In genomic region chr9:79408617-79409016, GRCh38 we compare ENCODE assay signal across 15 cellular contexts.
DNase-seq lines count a peak whose midpoint lies in the region; ATAC-seq and TF ChIP-seq lines count a peak whose summit lies in the region.
"Had no signal": no experiment of that assay in that cellular context is flagged by ENCODE, and none has a peak within 500 bp of the region (broad histone marks: within the 10 kb centered on the region; RNA-seq: fewer than 3 reads in every experiment).

No MANE protein-coding gene starts in this region.

- H2BK120ac ChIP-seq in IMR-90 (ENCODE audit: low read depth, low read length) = no peak overlapping the region

- H3K56ac ChIP-seq in IMR-90 (ENCODE audit: extremely low read depth, insufficient read depth, low read length) = no peak overlapping the region

- no peak overlapping the region for H4K91ac ChIP-seq in IMR-90 (ENCODE audit: insufficient read depth, low read depth, low read length)

- H3K4me1 Mint-ChIP-seq in stimulated activated memory B cell treated with anti-CD40 and anti-IgM and Interleukin-4, amounts not matched to agents 10 μg/mL and 1 μg/mL and 100 μg/mL, for 72 hours = no peaks in the 10 kb centered on the region
- H3K4me1 Mint-ChIP-seq in activated T-helper 17 cell treated with anti-CD3 and anti-CD28 coated beads, Interleukin-2, amount 50 U/mL, for 72 hours = no peaks in the 10 kb centered on the region

- no TSS peak for BruUV-seq in IMR-90 (replicated peaks; lab: Mats Ljungman, UMichigan)

- TF ChIP-seq RAD21 in IMR-90 (IDR thresholded peaks at IDR 0.05; ENCODE audit: low read length) = no peak

- TF ChIP-seq CTCF in IMR-90 (conservative IDR thresholded peaks at IDR 0.05; ENCODE audit: low read depth, low read length) (no peak), gastrocnemius medialis (IDR thresholded peaks at IDR 0.05 in 4 of 5, conservative IDR thresholded peaks at IDR 0.05 in 1 of 5) (no peak)

- peak; percentile 47 for DNase-seq in IMR-90
- DNase-seq in stimulated activated CD4-positive, alpha-beta T cell treated with anti-CD3 and anti-CD28 coated beads, Interleukin-2, amount 100 ng/mL, for 48 hours = no peak
- DNase-seq in activated naive CD4-positive, alpha-beta T cell treated with anti-CD3 and anti-CD28 coated beads, Interleukin-2, amount 50 U/mL, for 16 hours = no peak
- DNase-seq in gastrocnemius medialis = no peak
- DNase-seq: activated naive CD4-positive, alpha-beta T cell treated with anti-CD3 and anti-CD28 coated beads for 36 hours; H7; kidney; NCI-H2107; SHP77; stimulated activated CD4-positive, alpha-beta T cell treated with anti-CD3 and anti-CD28 coated beads, Interleukin-12 subunit alpha, Interleukin-12 subunit beta, amount 100 ng/mL, for 4 hours had no signal

- no peak overlapping the region for H3K4me3 Mint-ChIP-seq in stimulated activated memory B cell treated with anti-CD40 and anti-IgM and Interleukin-4, amounts not matched to agents 10 μg/mL and 1 μg/mL and 100 μg/mL, for 72 hours
- no peak overlapping the region for H3K4me3 Mint-ChIP-seq in activated T-helper 17 cell treated with anti-CD3 and anti-CD28 coated beads, Interleukin-2, amount 50 U/mL, for 72 hours
- H3K4me3 Mint-ChIP-seq: activated naive CD4-positive, alpha-beta T cell treated with anti-CD3 and anti-CD28 coated beads for 36 hours had no signal

- peak overlapping the region; percentile 15; the same call in 1 of the 2 replicates for H2BK20ac ChIP-seq in IMR-90 (ENCODE audit: low read depth, low read length)

- no peak overlapping the region for H3K18ac ChIP-seq in IMR-90 (ENCODE audit: low read depth, low read length)

- H3K36me3 ChIP-seq in IMR-90 (ENCODE audit: control insufficient read depth, insufficient read depth, low read length) = no peaks in the 10 kb centered on the region
- H3K36me3 ChIP-seq in gastrocnemius medialis = no peaks in the 10 kb centered on the region

- no peak overlapping the region for H3K4ac ChIP-seq in IMR-90 (ENCODE audit: low read depth, low read length)

- in situ Hi-C loops in IMR-90 (cut with MboI; ENCODE audit: low sequenced_read_pairs) (no loop called here), gastrocnemius medialis (cut with MboI; ENCODE audit: low sequenced_read_pairs in 4 of 4) (loop anchor here in 1 of 4 donors (25.0 kb wide), 1 partner anchor 379 kb away; no protein-coding TSS in a partner anchor)

- CTCF ChIA-PET in IMR-90 (lab: Yijun Ruan, JAX) = interaction anchor here (0.5 to 1.2 kb wide), 2 partner anchors 30 to 406 kb away, joined by 3 to 4 read pairs; no protein-coding TSS in a partner anchor

- H3K9me3 ChIP-seq in IMR-90 (ENCODE audit: control insufficient read depth, insufficient read depth, low read length) (no peaks in the 10 kb centered on the region), gastrocnemius medialis (no peaks in the 10 kb centered on the region)

- no peak overlapping the region for H2BK5ac ChIP-seq in IMR-90 (ENCODE audit: low read depth, low read length, poor library complexity, severe bottlenecking)

- POLR2A ChIA-PET in IMR-90 (lab: Charles Lee; ENCODE audit: unreplicated experiment) = no interaction called here

- no peak overlapping the region for H3K23ac ChIP-seq in IMR-90 (ENCODE audit: low read depth, low read length)

- H3K4me3 ChIP-seq in IMR-90 (ENCODE audit: insufficient read depth, low read depth, low read length) (no peak overlapping the region), gastrocnemius medialis (no peak overlapping the region)

- H3K9ac ChIP-seq in IMR-90 (ENCODE audit: low read depth, low read length) = no peak overlapping the region
- H3K9ac ChIP-seq: parathyroid adenoma had no signal

- H2BK15ac ChIP-seq in IMR-90 (ENCODE audit: low read depth, low read length) = no peak overlapping the region

- H3K14ac ChIP-seq in IMR-90 (replicated peaks; ENCODE audit: low read depth, low read length) = 0 out of 2 replicates have a peak overlapping the region, but pooled peaks have one; percentile 35

- TF ChIP-seq POLR2A in IMR-90 (IDR thresholded peaks at IDR 0.05; ENCODE audit: low read depth, low read length) = no peak
- TF ChIP-seq POLR2A in gastrocnemius medialis (IDR thresholded peaks at IDR 0.05) = no peak

- H4K8ac ChIP-seq in IMR-90 (ENCODE audit: low read depth in 2 of 2, low read length in 2 of 2) = no peak overlapping the region

- intact Hi-C loops in IMR-90 (cut with micrococcal nuclease) (no loop called here), gastrocnemius medialis (cut with DNase I; ENCODE audit: low total_unique reads) (no loop called here)

- peak; percentile 79 for ATAC-seq in GM18870 (IDR thresholded peaks at IDR 0.05; ENCODE audit: unreplicated experiment)
- peak; percentile 74 for ATAC-seq in HG02938 (IDR thresholded peaks at IDR 0.05; ENCODE audit: unreplicated experiment)
- no peak for ATAC-seq in IMR-90 (ENCODE audit: low read depth)
- ATAC-seq in stimulated activated memory B cell treated with anti-CD40 and anti-IgM and Interleukin-4, amounts not matched to agents 10 μg/mL and 1 μg/mL and 100 μg/mL, for 72 hours = peak; percentile 44
- no peak for ATAC-seq in activated T-helper 17 cell treated with anti-CD3 and anti-CD28 coated beads, Interleukin-2, amount 50 U/mL, for 72 hours (replicated peaks)
- no peak for ATAC-seq in gastrocnemius medialis

- no peaks in the 10 kb centered on the region for H4K20me1 ChIP-seq in IMR-90 (ENCODE audit: insufficient read depth, low read length)

- dilution Hi-C loops in IMR-90 (cut with HindIII; ENCODE audit: low sequenced_read_pairs, unreplicated experiment) = no loop called here

- H3K27me3 Mint-ChIP-seq in stimulated activated memory B cell treated with anti-CD40 and anti-IgM and Interleukin-4, amounts not matched to agents 10 μg/mL and 1 μg/mL and 100 μg/mL, for 72 hours = no peaks in the 10 kb centered on the region
- H3K27me3 Mint-ChIP-seq in activated T-helper 17 cell treated with anti-CD3 and anti-CD28 coated beads, Interleukin-2, amount 50 U/mL, for 72 hours = peaks cover 5% of the 10 kb centered on the region

- H3K27me3 ChIP-seq in IMR-90 (ENCODE audit: control insufficient read depth, insufficient read depth, low read length) (no peaks in the 10 kb centered on the region; the same call in 1 of the 2 replicates), gastrocnemius medialis (no peaks in the 10 kb centered on the region)

- H3K4me1 ChIP-seq in IMR-90 (ENCODE audit: control insufficient read depth, insufficient read depth, low read length) (no peaks in the 10 kb centered on the region), gastrocnemius medialis (no peaks in the 10 kb centered on the region)
- H3K4me1 ChIP-seq: parathyroid adenoma had no signal

- H4K5ac ChIP-seq in IMR-90 (ENCODE audit: low read depth, low read length) = no peak overlapping the region; the same call in 1 of the 2 replicates

- no peak overlapping the region for H3K27ac Mint-ChIP-seq in stimulated activated memory B cell treated with anti-CD40 and anti-IgM and Interleukin-4, amounts not matched to agents 10 μg/mL and 1 μg/mL and 100 μg/mL, for 72 hours
- H3K27ac Mint-ChIP-seq in activated T-helper 17 cell treated with anti-CD3 and anti-CD28 coated beads, Interleukin-2, amount 50 U/mL, for 72 hours = no peak overlapping the region
- H3K27ac Mint-ChIP-seq: activated naive CD4-positive, alpha-beta T cell treated with anti-CD3 and anti-CD28 coated beads for 36 hours had no signal

- H3K9me1 ChIP-seq in IMR-90 (ENCODE audit: insufficient read depth, low read length) = no peaks in the 10 kb centered on the region

- WGBS in IMR-90 (ENCODE audit: extremely low coverage in 2 of 2, insufficient read length in 1 of 2), 2 experiments = no CpG with 5 or more reads among the region's 3 CpGs

- H3K36me3 Mint-ChIP-seq in stimulated activated memory B cell treated with anti-CD40 and anti-IgM and Interleukin-4, amounts not matched to agents 10 μg/mL and 1 μg/mL and 100 μg/mL, for 72 hours = no peaks in the 10 kb centered on the region
- H3K36me3 Mint-ChIP-seq in activated T-helper 17 cell treated with anti-CD3 and anti-CD28 coated beads, Interleukin-2, amount 50 U/mL, for 72 hours (ENCODE audit: low read depth) = no peaks in the 10 kb centered on the region

- no peaks in the 10 kb centered on the region for H3K9me3 Mint-ChIP-seq in stimulated activated memory B cell treated with anti-CD40 and anti-IgM and Interleukin-4, amounts not matched to agents 10 μg/mL and 1 μg/mL and 100 μg/mL, for 72 hours
- no peaks in the 10 kb centered on the region for H3K9me3 Mint-ChIP-seq in activated T-helper 17 cell treated with anti-CD3 and anti-CD28 coated beads, Interleukin-2, amount 50 U/mL, for 72 hours
- H3K9me3 Mint-ChIP-seq: activated naive CD4-positive, alpha-beta T cell treated with anti-CD3 and anti-CD28 coated beads for 36 hours had no signal

- no peak overlapping the region; the same call in 1 of the 2 replicates for H3K4me2 ChIP-seq in IMR-90 (ENCODE audit: low read depth, low read length)

- H3K79me1 ChIP-seq in IMR-90 (ENCODE audit: low read depth in 1 of 2, low read length in 2 of 2) = no peaks in the 10 kb centered on the region

- H2AFZ ChIP-seq in IMR-90 (replicated peaks; ENCODE audit: low read length, poor library complexity) = no peak overlapping the region
- H2AFZ ChIP-seq: parathyroid adenoma had no signal

- H3K27ac ChIP-seq in IMR-90 (ENCODE audit: insufficient read depth, low read length) (no peak overlapping the region), gastrocnemius medialis (no peak overlapping the region)
- H3K27ac ChIP-seq: parathyroid adenoma had no signal

- H2AK5ac ChIP-seq in IMR-90 (ENCODE audit: low read depth, low read length) = no peak overlapping the region

- H2AK9ac ChIP-seq in IMR-90 (replicated peaks; ENCODE audit: low read depth, low read length, poor library complexity) = no peak overlapping the region

TF ChIP-seq in IMR-90, 13 proteins besides CTCF, POLR2A, EP300 and RAD21 (continues in another document):
- TF ChIP-seq MAZ (IDR thresholded peaks at IDR 0.05; ENCODE audit: borderline replicate concordance, low read depth, low read length) (no peak), RCOR1 (IDR thresholded peaks at IDR 0.05; ENCODE audit: insufficient replicate concordance, low read length) (no peak), SMC3 (IDR thresholded peaks at IDR 0.05; ENCODE audit: low read depth, low read length) (no peak), CHD1 (IDR thresholded peaks at IDR 0.05; ENCODE audit: low read depth, low read length) (no peak), RFX5 (IDR thresholded peaks at IDR 0.05; ENCODE audit: low read depth, low read length) (no peak), FOS (IDR thresholded peaks at IDR 0.05; ENCODE audit: low read depth, low read length) (no peak), BHLHE40 (IDR thresholded peaks at IDR 0.05; ENCODE audit: low read depth, low read length) (no peak), CEBPB (IDR thresholded peaks at IDR 0.05; ENCODE audit: low read depth, low read length) (no peak), MXI1 (IDR thresholded peaks at IDR 0.05; ENCODE audit: borderline replicate concordance, low read depth, low read length) (no peak)

Comparison
In these comparisons a context has a peak if more than half of its experiments do, and no peak if none do; other contexts are left out.
1. ATAC-seq: peak in GM18870 (single experiment), HG02938 (single experiment) and stimulated activated memory B cell treated with anti-CD40 and anti-IgM and Interleukin-4, amounts not matched to agents 10 μg/mL and 1 μg/mL and 100 μg/mL, for 72 hours (single experiment); none in IMR-90 (single experiment), activated T-helper 17 cell treated with anti-CD3 and anti-CD28 coated beads, Interleukin-2, amount 50 U/mL, for 72 hours (single experiment) and gastrocnemius medialis (0 of 2).